ENCODE assay signal across 6 cellular contexts in genomic region chr9:77541600-77541999, GRCh38.
"Had no signal": no experiment of that assay in that cellular context is flagged by ENCODE, and none has a peak within 500 bp of the region (broad histone marks: within the 10 kb centered on the region; RNA-seq: fewer than 3 reads in every experiment).

No MANE protein-coding gene starts in this region.

- H3K4me2 ChIP-seq: GM23338 had no signal

- FAIRE-seq: H1, HTR-8/SVneo had no signal

- ATAC-seq: GM23338 had no signal

- DNase-seq: H9, HCEC 1CT, KG1 had no signal

- H2AFZ ChIP-seq: GM23338 had no signal

- H3K4me3 ChIP-seq: GM23338 had no signal
